In genomic region chr19:17831419-17831888, GRCh38 we compare ENCODE assay signal across 13 cellular contexts. TPM values are rescaled to one million over a fixed set of nuclear protein-coding genes. Genes with fewer than 3 reads are reported as not detected.
DNase-seq lines count a peak whose midpoint lies in the region; ATAC-seq, FAIRE-seq and TF ChIP-seq lines count a peak whose summit lies in the region.
"Had no signal": no experiment of that assay in that cellular context is flagged by ENCODE, and none has a peak within 500 bp of the region (broad histone marks: within the 10 kb centered on the region; RNA-seq: fewer than 3 reads in every experiment).

No MANE protein-coding gene starts in this region.

- no peaks in the 10 kb centered on the region for H3K9me1 ChIP-seq in keratinocyte (ENCODE audit: control insufficient read depth, extremely low read depth, insufficient read depth, low read length)

- H2AFZ ChIP-seq in keratinocyte (ENCODE audit: control insufficient read depth, low read length): peak overlapping the region; percentile 92

- no peak for ATAC-seq in GM18867 (IDR thresholded peaks at IDR 0.05; ENCODE audit: unreplicated experiment)

- dilution Hi-C loops in keratinocyte (cut with MboI; ENCODE audit: extremely low pct_ligation_motif_present, low sequenced_read_pairs): no loop called here

- H3K9ac ChIP-seq in keratinocyte (ENCODE audit: control insufficient read depth, extremely low read depth, insufficient read depth, low read length): peak overlapping the region; percentile 44
- no peak overlapping the region for H3K9ac ChIP-seq in stomach smooth muscle (ENCODE audit: low read length in 2 of 2)

- H3K27ac ChIP-seq in keratinocyte (ENCODE audit: control insufficient read depth, insufficient read depth, low read length): no peak overlapping the region
- no peak overlapping the region for H3K27ac ChIP-seq in stomach smooth muscle (ENCODE audit: low read length)
- H3K27ac ChIP-seq: body of pancreas, upper lobe of left lung had no signal

- TF ChIP-seq CTCF in bronchial epithelial cell (IDR thresholded peaks at IDR 0.05; ENCODE audit: insufficient read depth, low read length, severe bottlenecking) (no peak), keratinocyte (optimal IDR thresholded peaks at IDR 0.05 in 1 of 3, IDR thresholded peaks at IDR 0.05 in 1 of 3, conservative IDR thresholded peaks at IDR 0.05 in 1 of 3; ENCODE audit: extremely low read depth in 1 of 3, insufficient read depth in 2 of 3, low read length in 3 of 3) (no peak)

- DNase-seq in NCI-H748 (lab: John Stamatoyannopoulos, UW; ENCODE audit: unreplicated experiment): peak; percentile 37
- DNase-seq in NCI-H748 treated with DMSO at 0.1 percent for 48 hours (lab: John Stamatoyannopoulos, UW): no peak
- no peak for DNase-seq in bronchial epithelial cell (ENCODE audit: low read depth)
- no peak for DNase-seq in keratinocyte (ENCODE audit: low read depth, low spot score)
- no peak for DNase-seq in activated CD4-positive, alpha-beta T cell treated with anti-CD3 and anti-CD28 coated beads, Interleukin-2, amount 50 U/mL, for 4 hours
- DNase-seq in activated naive CD4-positive, alpha-beta T cell treated with anti-CD3 and anti-CD28 coated beads, Interleukin-2, amount 50 U/mL, for 16 hours: no peak
- DNase-seq: naive B cell had no signal

- H3K4me1 ChIP-seq in keratinocyte (ENCODE audit: control insufficient read depth, extremely low read depth, insufficient read depth, low read length): peaks cover 7% of the 10 kb centered on the region
- H3K4me1 ChIP-seq in stomach smooth muscle (ENCODE audit: control insufficient read depth, insufficient read depth, low read length): peaks cover 10% of the 10 kb centered on the region

- H3K4me2 ChIP-seq in keratinocyte (ENCODE audit: control insufficient read depth, extremely low read depth, insufficient read depth, low read depth, low read length): peak overlapping the region; percentile 79

- H4K20me1 ChIP-seq in keratinocyte (ENCODE audit: control insufficient read depth, extremely low read depth, insufficient read depth, low read length): no peaks in the 10 kb centered on the region

- no peaks in the 10 kb centered on the region for H3K27me3 ChIP-seq in bronchial epithelial cell (ENCODE audit: control insufficient read depth, insufficient read depth, low read length)
- H3K27me3 ChIP-seq in keratinocyte (ENCODE audit: control insufficient read depth, extremely low read depth, insufficient read depth, low read length): peaks cover 5% of the 10 kb centered on the region
- peaks cover 29 to 36% of the 10 kb centered on the region in 2 donors for H3K27me3 ChIP-seq in stomach smooth muscle (ENCODE audit: control insufficient read depth in 1 of 2, insufficient read depth in 2 of 2, low read length in 2 of 2)
- H3K27me3 ChIP-seq: upper lobe of left lung had no signal

- H3K9me3 ChIP-seq in keratinocyte (ENCODE audit: control insufficient read depth, low read depth, low read length) (no peaks in the 10 kb centered on the region), stomach smooth muscle (ENCODE audit: control insufficient read depth in 2 of 2, low read length in 2 of 2) (no peaks in the 10 kb centered on the region)
- H3K9me3 ChIP-seq: body of pancreas, upper lobe of left lung had no signal

- no peaks in the 10 kb centered on the region for H3K36me3 ChIP-seq in bronchial epithelial cell (ENCODE audit: control insufficient read depth, insufficient read depth, low read length)
- H3K36me3 ChIP-seq in keratinocyte (ENCODE audit: control insufficient read depth in 2 of 2, extremely low read depth in 1 of 2, insufficient read depth in 2 of 2, low read length in 2 of 2): no peaks in the 10 kb centered on the region
- H3K36me3 ChIP-seq in stomach smooth muscle (ENCODE audit: control insufficient read depth in 2 of 2, insufficient read depth in 2 of 2, low read length in 2 of 2): no peaks in the 10 kb centered on the region

- H3K4me3 ChIP-seq in bronchial epithelial cell (ENCODE audit: low read depth, low read length): peak overlapping the region; percentile 52
- H3K4me3 ChIP-seq in keratinocyte (ENCODE audit: control insufficient read depth in 2 of 3, extremely low read depth in 1 of 3, insufficient read depth in 2 of 3, low read depth in 1 of 3, low read length in 3 of 3): peak overlapping the region; percentile 43 to 76 (median 54)
- H3K4me3 ChIP-seq in stomach smooth muscle (ENCODE audit: low read length in 2 of 2): peak overlapping the region; percentile 8 to 54
- H3K4me3 ChIP-seq: body of pancreas had no signal

- H3K79me2 ChIP-seq in keratinocyte (ENCODE audit: control insufficient read depth, insufficient read depth, low read length): no peaks in the 10 kb centered on the region

- no peak for FAIRE-seq in bronchial epithelial cell (lab: Jason Lieb, UNC)
- no peak for FAIRE-seq in keratinocyte (lab: Jason Lieb, UNC)
- FAIRE-seq: islet of Langerhans had no signal

RNA-seq across cellular contexts. Expression of gene INSL3, which starts 10.1 kb away (rescaled TPM):
- not detected in 2 replicates for total RNA-seq in bronchial epithelial cell
- 0.19 to 0.24 TPM in 2 of 3 replicates, not detected in the other for polyA plus RNA-seq in keratinocyte
- not detected for polyA plus RNA-seq in keratinocyte (2011; ENCODE audit: low read depth)
- polyA plus RNA-seq in keratinocyte (2011; cell fraction: cytosol; rRNA removed): 0.62 and 0.94 TPM in 2 replicates
- 0.42 TPM in 1 of 2 replicates, not detected in the other for polyA plus RNA-seq in keratinocyte (2011; cell fraction: nucleus; rRNA removed)
- polyA plus RNA-seq in keratinocyte (2012; ENCODE audit: low replicate concordance): 0.16 and 0.99 TPM in 2 replicates
- 0.51 to 1.5 TPM in 2 of 3 replicates, not detected in the other for polyA minus RNA-seq in keratinocyte
- polyA minus RNA-seq in keratinocyte (2011; cell fraction: cytosol; rRNA and poly(A)+ RNA removed): not detected
- polyA minus RNA-seq in keratinocyte (2011; cell fraction: nucleus; rRNA and poly(A)+ RNA removed): not detected in 2 replicates
- total RNA-seq: body of pancreas, HT-29 had no signal

RNA-seq across cellular contexts. Expression of gene JAK3, which starts 16.3 kb away (rescaled TPM):
- total RNA-seq in bronchial epithelial cell: 0.26 TPM in 2 replicates
- 0.37 to 0.59 TPM (median 0.50 TPM) in 3 replicates for polyA plus RNA-seq in keratinocyte
- polyA plus RNA-seq in keratinocyte (2011; ENCODE audit: low read depth): 0.22 TPM
- 0.51 and 0.55 TPM in 2 replicates for polyA plus RNA-seq in keratinocyte (2011; cell fraction: cytosol; rRNA removed)
- 0.65 and 1.1 TPM in 2 replicates for polyA plus RNA-seq in keratinocyte (2011; cell fraction: nucleus; rRNA removed)
- 0.28 and 0.58 TPM in 2 replicates for polyA plus RNA-seq in keratinocyte (2012; ENCODE audit: low replicate concordance)
- 0.58 to 0.79 TPM (median 0.62 TPM) in 3 replicates for polyA minus RNA-seq in keratinocyte
- polyA minus RNA-seq in keratinocyte (2011; cell fraction: cytosol; rRNA and poly(A)+ RNA removed): not detected
- 0.11 and 0.23 TPM in 2 replicates for polyA minus RNA-seq in keratinocyte (2011; cell fraction: nucleus; rRNA and poly(A)+ RNA removed)

RNA-seq across cellular contexts. Expression of gene RPL18A, which starts 28.3 kb away (rescaled TPM):
- 1,530 and 1,590 TPM in 2 replicates for total RNA-seq in bronchial epithelial cell
- 1,044 to 1,469 TPM (median 1,312 TPM) in 3 replicates for polyA plus RNA-seq in keratinocyte
- 287 TPM for polyA plus RNA-seq in keratinocyte (2011; ENCODE audit: low read depth)
- 1,056 and 2,301 TPM in 2 replicates for polyA plus RNA-seq in keratinocyte (2011; cell fraction: cytosol; rRNA removed)
- 294 and 383 TPM in 2 replicates for polyA plus RNA-seq in keratinocyte (2011; cell fraction: nucleus; rRNA removed)
- 2,077 and 3,022 TPM in 2 replicates for polyA plus RNA-seq in keratinocyte (2012; ENCODE audit: low replicate concordance)
- 307 to 740 TPM (median 469 TPM) in 3 replicates for polyA minus RNA-seq in keratinocyte
- 2,199 TPM for polyA minus RNA-seq in keratinocyte (2011; cell fraction: cytosol; rRNA and poly(A)+ RNA removed)
- polyA minus RNA-seq in keratinocyte (2011; cell fraction: nucleus; rRNA and poly(A)+ RNA removed): 167 and 172 TPM in 2 replicates

RNA-seq across cellular contexts. Expression of gene B3GNT3, which starts 36.5 kb away (rescaled TPM):
- total RNA-seq in bronchial epithelial cell: 11.6 and 27.4 TPM in 2 replicates
- polyA plus RNA-seq in keratinocyte: 3.6 to 5.1 TPM (median 4.4 TPM) in 3 replicates
- polyA plus RNA-seq in keratinocyte (2011; ENCODE audit: low read depth): 0.59 TPM
- 1.9 and 2.4 TPM in 2 replicates for polyA plus RNA-seq in keratinocyte (2011; cell fraction: cytosol; rRNA removed)
- 6.2 and 7.7 TPM in 2 replicates for polyA plus RNA-seq in keratinocyte (2011; cell fraction: nucleus; rRNA removed)
- 6.2 and 7.2 TPM in 2 replicates for polyA plus RNA-seq in keratinocyte (2012; ENCODE audit: low replicate concordance)
- 4.9 to 12.7 TPM (median 4.9 TPM) in 3 replicates for polyA minus RNA-seq in keratinocyte
- 5.4 TPM for polyA minus RNA-seq in keratinocyte (2011; cell fraction: cytosol; rRNA and poly(A)+ RNA removed)
- polyA minus RNA-seq in keratinocyte (2011; cell fraction: nucleus; rRNA and poly(A)+ RNA removed): 6.3 and 9.2 TPM in 2 replicates

RNA-seq across cellular contexts. Expression of gene SLC5A5, which starts 40.3 kb away (rescaled TPM):
- under 0.01 and 0.13 TPM in 2 replicates for total RNA-seq in bronchial epithelial cell
- not detected in 3 replicates for polyA plus RNA-seq in keratinocyte
- not detected for polyA plus RNA-seq in keratinocyte (2011; ENCODE audit: low read depth)
- not detected in 2 replicates for polyA plus RNA-seq in keratinocyte (2011; cell fraction: cytosol; rRNA removed)
- not detected in 2 replicates for polyA plus RNA-seq in keratinocyte (2011; cell fraction: nucleus; rRNA removed)
- polyA plus RNA-seq in keratinocyte (2012; ENCODE audit: low replicate concordance): 0.08 TPM in 1 of 2 replicates, not detected in the other
- not detected in 3 replicates for polyA minus RNA-seq in keratinocyte
- not detected for polyA minus RNA-seq in keratinocyte (2011; cell fraction: cytosol; rRNA and poly(A)+ RNA removed)
- not detected in 2 replicates for polyA minus RNA-seq in keratinocyte (2011; cell fraction: nucleus; rRNA and poly(A)+ RNA removed)
- total RNA-seq: body of pancreas, HT-29 had no signal
